ENCODE assay signal across 18 cellular contexts in genomic region chr18:42340423-42341009, GRCh38.
"Had no signal": no experiment of that assay in that cellular context is flagged by ENCODE, and none has a peak within 500 bp of the region (broad histone marks: within the 10 kb centered on the region; RNA-seq: fewer than 3 reads in every experiment).

No MANE protein-coding gene starts in this region.

- DNase-seq: effector memory CD4-positive, alpha-beta T cell; gastrocnemius medialis; heart right ventricle; islet precursor cell; left lung; lower lobe of right lung; mesenchymal stem cell; ovary; right cardiac atrium; stimulated activated CD4-positive, alpha-beta T cell treated with anti-CD3 and anti-CD28 coated beads, Interleukin-2, amount 100 ng/mL, for 48 hours; stimulated activated naive CD4-positive, alpha-beta T cell treated with Interleukin-2 at 50 U/mL for 16 hours; thyroid gland had no signal

- H3K9me3 ChIP-seq: gastrocnemius medialis, lower lobe of right lung, ovary, suprapubic skin, thyroid gland had no signal

- H3K4me3 ChIP-seq: gastrocnemius medialis, heart right ventricle, left lung, lower lobe of right lung, neural progenitor cell, ovary, smooth muscle cell, suprapubic skin, thyroid gland had no signal

- H3K27me3 Mint-ChIP-seq: natural killer cell treated with Interleukin-12 subunit alpha and Interleukin-12 subunit beta and Interleukin-15 and Interleukin-18, amount 100 ng/mL, for 72 hours; type B pancreatic cell had no signal

- H3K4me2 ChIP-seq: neural progenitor cell had no signal

- H3K27ac ChIP-seq: gastrocnemius medialis, heart right ventricle, left lung, lower lobe of right lung, neural progenitor cell, ovary, suprapubic skin, thyroid gland had no signal

- H3K4me1 ChIP-seq: gastrocnemius medialis, heart right ventricle, left lung, lower lobe of right lung, suprapubic skin, thyroid gland had no signal

- H3K27me3 ChIP-seq: gastrocnemius medialis, heart right ventricle, left lung, neural progenitor cell, ovary, suprapubic skin, thyroid gland had no signal

- H3K36me3 Mint-ChIP-seq: natural killer cell treated with Interleukin-12 subunit alpha and Interleukin-12 subunit beta and Interleukin-15 and Interleukin-18, amount 100 ng/mL, for 72 hours had no signal

- H3K36me3 ChIP-seq: gastrocnemius medialis, heart right ventricle, left lung, lower lobe of right lung, neural progenitor cell, ovary, suprapubic skin, thyroid gland had no signal

- H3K27ac Mint-ChIP-seq: natural killer cell treated with Interleukin-12 subunit alpha and Interleukin-12 subunit beta and Interleukin-15 and Interleukin-18, amount 100 ng/mL, for 72 hours; neural progenitor cell; type B pancreatic cell had no signal

- H3K4me3 Mint-ChIP-seq: natural killer cell treated with Interleukin-12 subunit alpha and Interleukin-12 subunit beta and Interleukin-15 and Interleukin-18, amount 100 ng/mL, for 72 hours; neural progenitor cell; type B pancreatic cell had no signal

- ATAC-seq: esophagus mucosa; gastrocnemius medialis; heart right ventricle; left lung; lower lobe of right lung; natural killer cell treated with Interleukin-12 subunit alpha and Interleukin-12 subunit beta and Interleukin-15 and Interleukin-18, amount 100 ng/mL, for 72 hours; right cardiac atrium had no signal
